Comparison of ENCODE assay signal across 15 cellular contexts in genomic region chr11:13297308-13297916, GRCh38. TPM values are rescaled to one million over a fixed set of nuclear protein-coding genes. Genes with fewer than 3 reads are reported as not detected.
DNase-seq lines count a peak whose midpoint lies in the region; ATAC-seq and TF ChIP-seq lines count a peak whose summit lies in the region.
"Had no signal": no experiment of that assay in that cellular context is flagged by ENCODE, and none has a peak within 500 bp of the region (broad histone marks: within the 10 kb centered on the region; RNA-seq: fewer than 3 reads in every experiment).

No MANE protein-coding gene starts in this region.

- no peaks in the 10 kb centered on the region for H3K79me2 ChIP-seq in OCI-LY7 (ENCODE audit: insufficient read depth, low read depth, low read length)

- H3K4me1 Mint-ChIP-seq in activated T-cell treated with anti-CD3 and anti-CD28 coated beads, Interleukin-2, amount 50 U/mL, for 24 hours (ENCODE audit: low read depth) = peaks cover 80% of the 10 kb centered on the region
- H3K4me1 Mint-ChIP-seq in activated T-cell treated with anti-CD3 and anti-CD28 coated beads, Interleukin-2, amount 50 U/mL, for 4 hours (ENCODE audit: low read depth) = peaks cover 92% of the 10 kb centered on the region
- H3K4me1 Mint-ChIP-seq in T-helper 17 cell (peaks cover 86% of the 10 kb centered on the region), neural crest cell (peaks cover 7% of the 10 kb centered on the region)

- peak overlapping the region; percentile 75 for H3K27ac Mint-ChIP-seq in activated T-cell treated with anti-CD3 and anti-CD28 coated beads, Interleukin-2, amount 50 U/mL, for 24 hours
- H3K27ac Mint-ChIP-seq in T-helper 17 cell = peak overlapping the region; percentile 96
- H3K27ac Mint-ChIP-seq in neural crest cell (ENCODE audit: unreplicated experiment) = peak overlapping the region; percentile 79
- H3K27ac Mint-ChIP-seq: brain, HFFc6 had no signal

- H3K36me3 Mint-ChIP-seq in activated T-cell treated with anti-CD3 and anti-CD28 coated beads, Interleukin-2, amount 50 U/mL, for 24 hours (ENCODE audit: low read depth) = peaks cover 7% of the 10 kb centered on the region
- peaks cover 4% of the 10 kb centered on the region for H3K36me3 Mint-ChIP-seq in activated T-cell treated with anti-CD3 and anti-CD28 coated beads, Interleukin-2, amount 50 U/mL, for 4 hours (ENCODE audit: insufficient read depth)
- H3K36me3 Mint-ChIP-seq in T-helper 17 cell (ENCODE audit: low read depth) (peaks cover 2% of the 10 kb centered on the region), neural crest cell (ENCODE audit: low read depth) (no peaks in the 10 kb centered on the region)
- H3K36me3 Mint-ChIP-seq: brain had no signal

- H3K36me3 ChIP-seq in heart right ventricle (peaks cover 0 to 3% (median 0%) of the 10 kb centered on the region in 9 donors), OCI-LY7 (ENCODE audit: insufficient read depth, low read length) (no peaks in the 10 kb centered on the region)
- H3K36me3 ChIP-seq: pancreas had no signal

- peak overlapping the region in 2 of 10 donors; percentile 15 to 37 for H3K27ac ChIP-seq in heart right ventricle
- no peak overlapping the region for H3K27ac ChIP-seq in OCI-LY7 (ENCODE audit: low read depth, low read length, poor library complexity, severe bottlenecking)
- H3K27ac ChIP-seq: pancreas had no signal

- CTCF ChIA-PET in OCI-LY7 (lab: Charles Lee; ENCODE audit: unreplicated experiment) = no interaction called here

- no peaks in the 10 kb centered on the region for H3K9me2 ChIP-seq in OCI-LY7 (ENCODE audit: insufficient read depth, low read length)
- H3K9me2 ChIP-seq: SK-N-SH had no signal

- no peak overlapping the region for H2AFZ ChIP-seq in OCI-LY7 (ENCODE audit: low read length)

- no TSS peak for BruUV-seq in OCI-LY7 (replicated peaks; lab: Mats Ljungman, UMichigan)

- H3K4me1 ChIP-seq in heart right ventricle (peaks cover 8 to 63% (median 43%) of the 10 kb centered on the region in 9 donors), OCI-LY7 (ENCODE audit: insufficient read depth, low read length, poor library complexity, severe bottlenecking) (no peaks in the 10 kb centered on the region)

- no peaks in the 10 kb centered on the region for H3K9me3 ChIP-seq in T-helper 17 cell (ENCODE audit: control insufficient read depth, low read length, poor library complexity, severe bottlenecking)
- no peaks in the 10 kb centered on the region for H3K9me3 ChIP-seq in heart right ventricle
- H3K9me3 ChIP-seq in OCI-LY7 (ENCODE audit: low read length) = no peaks in the 10 kb centered on the region
- H3K9me3 ChIP-seq: pancreas, SK-N-SH had no signal

- no peaks in the 10 kb centered on the region; the same call in 1 of the 2 replicates for H4K20me1 ChIP-seq in OCI-LY7 (ENCODE audit: insufficient read depth, low read length)

- no peak for TF ChIP-seq CTCF in heart right ventricle (IDR thresholded peaks at IDR 0.05)
- TF ChIP-seq CTCF in neural crest cell (conservative IDR thresholded peaks at IDR 0.05) = no peak
- no peak for TF ChIP-seq CTCF in OCI-LY7 (conservative IDR thresholded peaks at IDR 0.05; ENCODE audit: low read length)

- no peaks in the 10 kb centered on the region for H3K9me3 Mint-ChIP-seq in activated T-cell treated with anti-CD3 and anti-CD28 coated beads, Interleukin-2, amount 50 U/mL, for 24 hours
- H3K9me3 Mint-ChIP-seq in activated T-cell treated with anti-CD3 and anti-CD28 coated beads, Interleukin-2, amount 50 U/mL, for 4 hours = no peaks in the 10 kb centered on the region
- H3K9me3 Mint-ChIP-seq in neural crest cell = no peaks in the 10 kb centered on the region
- H3K9me3 Mint-ChIP-seq: brain, HFFc6 had no signal

- H3K4me3 ChIP-seq in heart right ventricle = no peak overlapping the region
- no peak overlapping the region for H3K4me3 ChIP-seq in OCI-LY7 (ENCODE audit: low read depth, low read length, poor library complexity, severe bottlenecking)
- H3K4me3 ChIP-seq: pancreas had no signal

- H3K4me3 Mint-ChIP-seq in activated T-cell treated with anti-CD3 and anti-CD28 coated beads, Interleukin-2, amount 50 U/mL, for 24 hours = no peak overlapping the region
- no peak overlapping the region for H3K4me3 Mint-ChIP-seq in activated T-cell treated with anti-CD3 and anti-CD28 coated beads, Interleukin-2, amount 50 U/mL, for 4 hours
- H3K4me3 Mint-ChIP-seq in T-helper 17 cell = peak overlapping the region; percentile 80
- H3K4me3 Mint-ChIP-seq in neural crest cell = no peak overlapping the region
- H3K4me3 Mint-ChIP-seq: brain, HFFc6 had no signal

- WGBS in heart right ventricle, 2 donors = 84 to 95% methylated on average over 5 of the region's 5 CpGs

- intact Hi-C loops in heart right ventricle (cut with DNase I) = loop anchor here in 1 of 10 donors (5.0 kb wide), 1 partner anchor 415 kb away; no protein-coding TSS in a partner anchor
- intact Hi-C loops in OCI-LY7 (cut with micrococcal nuclease; ENCODE audit: unreplicated experiment) = no loop called here

- H3K4me2 ChIP-seq in OCI-LY7 (ENCODE audit: low read length) = no peak overlapping the region
- H3K4me2 ChIP-seq: SK-N-SH had no signal

- DNase-seq in activated T-cell treated with anti-CD3 and anti-CD28 coated beads, Interleukin-2, amount 50 U/mL, for 24 hours = no peak
- DNase-seq in activated T-cell treated with anti-CD3 and anti-CD28 coated beads, Interleukin-2, amount 50 U/mL, for 4 hours = no peak
- DNase-seq in T-helper 17 cell (no peak), heart right ventricle (no peak), neural crest cell (ENCODE audit: low read depth, low spot score) (no peak), OCI-LY7 (ENCODE audit: low spot score) (no peak), erythroblast (lab: John Stamatoyannopoulos, UW) (no peak)
- DNase-seq: activated T-cell treated with anti-CD3 and anti-CD28 coated beads for 4 hours, HFFc6, NCI-H1417 treated with DMSO at 0.1 percent for 48 hours, NCI-H524 treated with DMSO at 0.1 percent for 48 hours, pancreas, SK-N-SH had no signal

- no peaks in the 10 kb centered on the region for H3K27me3 Mint-ChIP-seq in activated T-cell treated with anti-CD3 and anti-CD28 coated beads, Interleukin-2, amount 50 U/mL, for 24 hours
- H3K27me3 Mint-ChIP-seq in activated T-cell treated with anti-CD3 and anti-CD28 coated beads, Interleukin-2, amount 50 U/mL, for 4 hours (ENCODE audit: low read depth) = no peaks in the 10 kb centered on the region
- H3K27me3 Mint-ChIP-seq in T-helper 17 cell (no peaks in the 10 kb centered on the region), neural crest cell (ENCODE audit: low read depth) (no peaks in the 10 kb centered on the region)

- ATAC-seq in activated T-cell treated with anti-CD3 and anti-CD28 coated beads, Interleukin-2, amount 50 U/mL, for 4 hours = no peak
- ATAC-seq in T-helper 17 cell (no peak), heart right ventricle (peak in 7 of 8 donors; percentile 20 to 75 (median 48)), GM21390 (IDR thresholded peaks at IDR 0.05; ENCODE audit: unreplicated experiment) (no peak)

- POLR2A ChIA-PET in OCI-LY7 (lab: Charles Lee) = interaction anchor here (0.6 kb wide), 1 partner anchor 21 kb away, joined by 4 read pairs; no protein-coding TSS in a partner anchor

- TF ChIP-seq POLR2A in erythroblast (IDR thresholded peaks at IDR 0.05; ENCODE audit: low read length) = no peak

- no peaks in the 10 kb centered on the region for H3K27me3 ChIP-seq in heart right ventricle
- H3K27me3 ChIP-seq: pancreas had no signal

RNA-seq across cellular contexts. Expression of gene BMAL1, which starts 19.8 kb away (rescaled TPM):
- 10 to 100 TPM in 2 of 3 donors, 1 to 10 TPM in 1; 8.8 to 15.5 (median 14.0) TPM for total RNA-seq in activated T-cell treated with anti-CD3 and anti-CD28 coated beads, Interleukin-2, amount 50 U/mL, for 4 hours
- total RNA-seq in T-helper 17 cell (100 to 1,000 TPM; 143 to 144 TPM), heart right ventricle (10 to 100 TPM in 5 of 10 donors, 1 to 10 TPM in 5; 2.9 to 19.9 (median 7.9) TPM), neural crest cell (5.1 and 6.8 TPM in 2 replicates), OCI-LY7 (2022) (not detected in 2 replicates)
- 10 to 100 TPM in 1 of 2 donors, 1 to 10 TPM in 1; 9.8 to 14.7 TPM for polyA plus RNA-seq in heart right ventricle
- not detected in 2 replicates for total RNA-seq in OCI-LY7 (2014; rRNA removed; shearing (Covaris generic))

Comparison
In these comparisons a context has a peak if more than half of its experiments do, and no peak if none do; other contexts are left out.
1. ATAC-seq: peak in heart right ventricle (7 of 8); none in activated T-cell treated with anti-CD3 and anti-CD28 coated beads, Interleukin-2, amount 50 U/mL, for 4 hours (0 of 2), T-helper 17 cell (single experiment) and GM21390 (single experiment).
2. RNA of gene BMAL1, which starts 19.8 kb away (total RNA-seq): 143 to 144 TPM in T-helper 17 cell; 8.8 to 15.5 TPM in activated T-cell treated with anti-CD3 and anti-CD28 coated beads, Interleukin-2, amount 50 U/mL, for 4 hours, 2.9 to 19.9 TPM in heart right ventricle, 5.1 to 6.8 TPM in neural crest cell and not detected in OCI-LY7; every median in the first group is over 4 times any median in the second.
3. Peak in every context shown above with its lines, with median percentiles within 50 percentile points of each other: H3K27ac Mint-ChIP-seq.